ENCODE assay signal across 1 cellular context in genomic region chr6:128311944-128312570, GRCh38.
TF ChIP-seq lines count a peak whose summit lies in the region.

No MANE protein-coding gene starts in this region.

TF ChIP-seq in GM23338, 12 proteins besides CTCF, POLR2A, EP300 and RAD21 (continued from another document):
- TF ChIP-seq, protein P1, sequence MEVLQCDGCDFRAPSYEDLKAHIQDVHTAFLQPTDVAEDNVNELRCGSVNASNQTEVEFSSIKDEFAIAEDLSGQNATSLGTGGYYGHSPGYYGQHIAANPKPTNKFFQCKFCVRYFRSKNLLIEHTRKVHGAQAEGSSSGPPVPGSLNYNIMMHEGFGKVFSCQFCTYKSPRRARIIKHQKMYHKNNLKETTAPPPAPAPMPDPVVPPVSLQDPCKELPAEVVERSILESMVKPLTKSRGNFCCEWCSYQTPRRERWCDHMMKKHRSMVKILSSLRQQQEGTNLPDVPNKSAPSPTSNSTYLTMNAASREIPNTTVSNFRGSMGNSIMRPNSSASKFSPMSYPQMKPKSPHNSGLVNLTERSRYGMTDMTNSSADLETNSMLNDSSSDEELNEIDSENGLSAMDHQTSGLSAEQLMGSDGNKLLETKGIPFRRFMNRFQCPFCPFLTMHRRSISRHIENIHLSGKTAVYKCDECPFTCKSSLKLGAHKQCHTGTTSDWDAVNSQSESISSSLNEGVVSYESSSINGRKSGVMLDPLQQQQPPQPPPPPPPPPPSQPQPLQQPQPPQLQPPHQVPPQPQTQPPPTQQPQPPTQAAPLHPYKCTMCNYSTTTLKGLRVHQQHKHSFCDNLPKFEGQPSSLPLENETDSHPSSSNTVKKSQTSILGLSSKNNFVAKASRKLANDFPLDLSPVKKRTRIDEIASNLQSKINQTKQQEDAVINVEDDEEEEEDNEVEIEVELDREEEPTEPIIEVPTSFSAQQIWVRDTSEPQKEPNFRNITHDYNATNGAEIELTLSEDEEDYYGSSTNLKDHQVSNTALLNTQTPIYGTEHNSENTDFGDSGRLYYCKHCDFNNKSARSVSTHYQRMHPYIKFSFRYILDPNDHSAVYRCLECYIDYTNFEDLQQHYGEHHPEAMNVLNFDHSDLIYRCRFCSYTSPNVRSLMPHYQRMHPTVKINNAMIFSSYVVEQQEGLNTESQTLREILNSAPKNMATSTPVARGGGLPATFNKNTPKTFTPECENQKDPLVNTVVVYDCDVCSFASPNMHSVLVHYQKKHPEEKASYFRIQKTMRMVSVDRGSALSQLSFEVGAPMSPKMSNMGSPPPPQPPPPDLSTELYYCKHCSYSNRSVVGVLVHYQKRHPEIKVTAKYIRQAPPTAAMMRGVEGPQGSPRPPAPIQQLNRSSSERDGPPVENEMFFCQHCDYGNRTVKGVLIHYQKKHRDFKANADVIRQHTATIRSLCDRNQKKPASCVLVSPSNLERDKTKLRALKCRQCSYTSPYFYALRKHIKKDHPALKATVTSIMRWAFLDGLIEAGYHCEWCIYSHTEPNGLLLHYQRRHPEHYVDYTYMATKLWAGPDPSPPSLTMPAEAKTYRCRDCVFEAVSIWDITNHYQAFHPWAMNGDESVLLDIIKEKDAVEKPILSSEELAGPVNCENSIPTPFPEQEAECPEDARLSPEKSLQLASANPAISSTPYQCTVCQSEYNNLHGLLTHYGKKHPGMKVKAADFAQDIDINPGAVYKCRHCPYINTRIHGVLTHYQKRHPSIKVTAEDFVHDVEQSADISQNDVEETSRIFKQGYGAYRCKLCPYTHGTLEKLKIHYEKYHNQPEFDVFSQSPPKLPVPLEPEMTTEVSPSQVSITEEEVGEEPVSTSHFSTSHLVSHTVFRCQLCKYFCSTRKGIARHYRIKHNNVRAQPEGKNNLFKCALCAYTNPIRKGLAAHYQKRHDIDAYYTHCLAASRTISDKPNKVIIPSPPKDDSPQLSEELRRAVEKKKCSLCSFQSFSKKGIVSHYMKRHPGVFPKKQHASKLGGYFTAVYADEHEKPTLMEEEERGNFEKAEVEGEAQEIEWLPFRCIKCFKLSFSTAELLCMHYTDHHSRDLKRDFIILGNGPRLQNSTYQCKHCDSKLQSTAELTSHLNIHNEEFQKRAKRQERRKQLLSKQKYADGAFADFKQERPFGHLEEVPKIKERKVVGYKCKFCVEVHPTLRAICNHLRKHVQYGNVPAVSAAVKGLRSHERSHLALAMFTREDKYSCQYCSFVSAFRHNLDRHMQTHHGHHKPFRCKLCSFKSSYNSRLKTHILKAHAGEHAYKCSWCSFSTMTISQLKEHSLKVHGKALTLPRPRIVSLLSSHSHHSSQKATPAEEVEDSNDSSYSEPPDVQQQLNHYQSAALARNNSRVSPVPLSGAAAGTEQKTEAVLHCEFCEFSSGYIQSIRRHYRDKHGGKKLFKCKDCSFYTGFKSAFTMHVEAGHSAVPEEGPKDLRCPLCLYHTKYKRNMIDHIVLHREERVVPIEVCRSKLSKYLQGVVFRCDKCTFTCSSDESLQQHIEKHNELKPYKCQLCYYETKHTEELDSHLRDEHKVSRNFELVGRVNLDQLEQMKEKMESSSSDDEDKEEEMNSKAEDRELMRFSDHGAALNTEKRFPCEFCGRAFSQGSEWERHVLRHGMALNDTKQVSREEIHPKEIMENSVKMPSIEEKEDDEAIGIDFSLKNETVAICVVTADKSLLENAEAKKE (CRISPR knock-in tag; IDR thresholded peaks at IDR 0.05) = no peak
- TF ChIP-seq, protein P2, sequence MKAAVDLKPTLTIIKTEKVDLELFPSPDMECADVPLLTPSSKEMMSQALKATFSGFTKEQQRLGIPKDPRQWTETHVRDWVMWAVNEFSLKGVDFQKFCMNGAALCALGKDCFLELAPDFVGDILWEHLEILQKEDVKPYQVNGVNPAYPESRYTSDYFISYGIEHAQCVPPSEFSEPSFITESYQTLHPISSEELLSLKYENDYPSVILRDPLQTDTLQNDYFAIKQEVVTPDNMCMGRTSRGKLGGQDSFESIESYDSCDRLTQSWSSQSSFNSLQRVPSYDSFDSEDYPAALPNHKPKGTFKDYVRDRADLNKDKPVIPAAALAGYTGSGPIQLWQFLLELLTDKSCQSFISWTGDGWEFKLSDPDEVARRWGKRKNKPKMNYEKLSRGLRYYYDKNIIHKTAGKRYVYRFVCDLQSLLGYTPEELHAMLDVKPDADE (IDR thresholded peaks at IDR 0.05) = no peak
- TF ChIP-seq CREB1 (CRISPR knock-in tag; IDR thresholded peaks at IDR 0.05; ENCODE audit: low read depth) = no peak
- no peak for TF ChIP-seq POLR2AphosphoS5 (IDR thresholded peaks at IDR 0.05; ENCODE audit: low read depth)
- TF ChIP-seq NANOG (IDR thresholded peaks at IDR 0.05; ENCODE audit: borderline replicate concordance) = no peak
- TF ChIP-seq EZH2 (IDR thresholded peaks at IDR 0.05; ENCODE audit: low read depth, unreplicated experiment) = no peak
- no peak for TF ChIP-seq STAT1 (IDR thresholded peaks at IDR 0.05; ENCODE audit: unreplicated experiment)
